ENCODE assay signal across 1 cellular context in the genomic region with DNA sequence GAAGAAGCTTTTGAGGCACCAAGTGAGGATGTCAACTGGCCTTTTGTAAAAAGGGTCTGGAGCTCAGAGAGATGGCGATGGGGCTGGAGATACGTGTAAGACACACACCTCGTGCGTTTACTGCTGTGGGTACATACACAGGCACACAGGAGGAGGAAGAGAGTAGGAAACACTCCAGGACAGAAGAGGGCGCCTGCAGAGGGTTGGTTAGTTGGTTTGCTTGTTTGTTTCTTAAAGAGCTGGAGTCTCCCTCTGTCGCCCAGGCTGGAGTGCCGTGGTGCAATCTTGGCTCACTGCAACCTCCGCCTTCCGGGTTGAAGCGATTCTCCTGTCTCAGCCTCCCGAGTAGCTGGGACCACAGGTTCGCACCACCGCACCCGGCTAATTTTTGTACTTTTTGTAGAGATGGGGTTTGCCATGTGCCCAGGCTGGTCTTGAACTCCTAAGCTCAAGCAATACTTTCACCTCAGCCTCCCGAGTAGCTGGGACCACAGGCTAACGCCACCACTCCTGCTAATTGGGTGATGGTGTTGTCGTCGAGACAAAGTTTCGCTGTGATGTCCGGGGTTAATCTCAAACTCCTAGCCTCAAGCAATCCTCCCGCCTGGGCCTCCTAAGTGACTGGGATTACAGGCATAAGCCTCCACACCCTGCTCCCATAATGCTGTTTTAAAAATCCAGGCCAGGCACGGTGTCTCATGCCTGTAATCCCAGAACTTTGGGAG.
TF ChIP-seq lines count a peak whose summit lies in the region.

No MANE protein-coding gene starts in this region.

TF ChIP-seq in H1, 55 proteins besides CTCF, POLR2A, EP300 and RAD21 (continued from another document):
- TF ChIP-seq, protein P1, sequence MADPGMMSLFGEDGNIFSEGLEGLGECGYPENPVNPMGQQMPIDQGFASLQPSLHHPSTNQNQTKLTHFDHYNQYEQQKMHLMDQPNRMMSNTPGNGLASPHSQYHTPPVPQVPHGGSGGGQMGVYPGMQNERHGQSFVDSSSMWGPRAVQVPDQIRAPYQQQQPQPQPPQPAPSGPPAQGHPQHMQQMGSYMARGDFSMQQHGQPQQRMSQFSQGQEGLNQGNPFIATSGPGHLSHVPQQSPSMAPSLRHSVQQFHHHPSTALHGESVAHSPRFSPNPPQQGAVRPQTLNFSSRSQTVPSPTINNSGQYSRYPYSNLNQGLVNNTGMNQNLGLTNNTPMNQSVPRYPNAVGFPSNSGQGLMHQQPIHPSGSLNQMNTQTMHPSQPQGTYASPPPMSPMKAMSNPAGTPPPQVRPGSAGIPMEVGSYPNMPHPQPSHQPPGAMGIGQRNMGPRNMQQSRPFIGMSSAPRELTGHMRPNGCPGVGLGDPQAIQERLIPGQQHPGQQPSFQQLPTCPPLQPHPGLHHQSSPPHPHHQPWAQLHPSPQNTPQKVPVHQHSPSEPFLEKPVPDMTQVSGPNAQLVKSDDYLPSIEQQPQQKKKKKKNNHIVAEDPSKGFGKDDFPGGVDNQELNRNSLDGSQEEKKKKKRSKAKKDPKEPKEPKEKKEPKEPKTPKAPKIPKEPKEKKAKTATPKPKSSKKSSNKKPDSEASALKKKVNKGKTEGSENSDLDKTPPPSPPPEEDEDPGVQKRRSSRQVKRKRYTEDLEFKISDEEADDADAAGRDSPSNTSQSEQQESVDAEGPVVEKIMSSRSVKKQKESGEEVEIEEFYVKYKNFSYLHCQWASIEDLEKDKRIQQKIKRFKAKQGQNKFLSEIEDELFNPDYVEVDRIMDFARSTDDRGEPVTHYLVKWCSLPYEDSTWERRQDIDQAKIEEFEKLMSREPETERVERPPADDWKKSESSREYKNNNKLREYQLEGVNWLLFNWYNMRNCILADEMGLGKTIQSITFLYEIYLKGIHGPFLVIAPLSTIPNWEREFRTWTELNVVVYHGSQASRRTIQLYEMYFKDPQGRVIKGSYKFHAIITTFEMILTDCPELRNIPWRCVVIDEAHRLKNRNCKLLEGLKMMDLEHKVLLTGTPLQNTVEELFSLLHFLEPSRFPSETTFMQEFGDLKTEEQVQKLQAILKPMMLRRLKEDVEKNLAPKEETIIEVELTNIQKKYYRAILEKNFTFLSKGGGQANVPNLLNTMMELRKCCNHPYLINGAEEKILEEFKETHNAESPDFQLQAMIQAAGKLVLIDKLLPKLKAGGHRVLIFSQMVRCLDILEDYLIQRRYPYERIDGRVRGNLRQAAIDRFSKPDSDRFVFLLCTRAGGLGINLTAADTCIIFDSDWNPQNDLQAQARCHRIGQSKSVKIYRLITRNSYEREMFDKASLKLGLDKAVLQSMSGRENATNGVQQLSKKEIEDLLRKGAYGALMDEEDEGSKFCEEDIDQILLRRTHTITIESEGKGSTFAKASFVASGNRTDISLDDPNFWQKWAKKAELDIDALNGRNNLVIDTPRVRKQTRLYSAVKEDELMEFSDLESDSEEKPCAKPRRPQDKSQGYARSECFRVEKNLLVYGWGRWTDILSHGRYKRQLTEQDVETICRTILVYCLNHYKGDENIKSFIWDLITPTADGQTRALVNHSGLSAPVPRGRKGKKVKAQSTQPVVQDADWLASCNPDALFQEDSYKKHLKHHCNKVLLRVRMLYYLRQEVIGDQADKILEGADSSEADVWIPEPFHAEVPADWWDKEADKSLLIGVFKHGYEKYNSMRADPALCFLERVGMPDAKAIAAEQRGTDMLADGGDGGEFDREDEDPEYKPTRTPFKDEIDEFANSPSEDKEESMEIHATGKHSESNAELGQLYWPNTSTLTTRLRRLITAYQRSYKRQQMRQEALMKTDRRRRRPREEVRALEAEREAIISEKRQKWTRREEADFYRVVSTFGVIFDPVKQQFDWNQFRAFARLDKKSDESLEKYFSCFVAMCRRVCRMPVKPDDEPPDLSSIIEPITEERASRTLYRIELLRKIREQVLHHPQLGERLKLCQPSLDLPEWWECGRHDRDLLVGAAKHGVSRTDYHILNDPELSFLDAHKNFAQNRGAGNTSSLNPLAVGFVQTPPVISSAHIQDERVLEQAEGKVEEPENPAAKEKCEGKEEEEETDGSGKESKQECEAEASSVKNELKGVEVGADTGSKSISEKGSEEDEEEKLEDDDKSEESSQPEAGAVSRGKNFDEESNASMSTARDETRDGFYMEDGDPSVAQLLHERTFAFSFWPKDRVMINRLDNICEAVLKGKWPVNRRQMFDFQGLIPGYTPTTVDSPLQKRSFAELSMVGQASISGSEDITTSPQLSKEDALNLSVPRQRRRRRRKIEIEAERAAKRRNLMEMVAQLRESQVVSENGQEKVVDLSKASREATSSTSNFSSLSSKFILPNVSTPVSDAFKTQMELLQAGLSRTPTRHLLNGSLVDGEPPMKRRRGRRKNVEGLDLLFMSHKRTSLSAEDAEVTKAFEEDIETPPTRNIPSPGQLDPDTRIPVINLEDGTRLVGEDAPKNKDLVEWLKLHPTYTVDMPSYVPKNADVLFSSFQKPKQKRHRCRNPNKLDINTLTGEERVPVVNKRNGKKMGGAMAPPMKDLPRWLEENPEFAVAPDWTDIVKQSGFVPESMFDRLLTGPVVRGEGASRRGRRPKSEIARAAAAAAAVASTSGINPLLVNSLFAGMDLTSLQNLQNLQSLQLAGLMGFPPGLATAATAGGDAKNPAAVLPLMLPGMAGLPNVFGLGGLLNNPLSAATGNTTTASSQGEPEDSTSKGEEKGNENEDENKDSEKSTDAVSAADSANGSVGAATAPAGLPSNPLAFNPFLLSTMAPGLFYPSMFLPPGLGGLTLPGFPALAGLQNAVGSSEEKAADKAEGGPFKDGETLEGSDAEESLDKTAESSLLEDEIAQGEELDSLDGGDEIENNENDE (IDR thresholded peaks at IDR 0.05; ENCODE audit: insufficient replicate concordance, low read length) = no peak
- TF ChIP-seq NANOG (IDR thresholded peaks at IDR 0.05; ENCODE audit: insufficient read depth, low read depth, low read length, poor library complexity, severe bottlenecking) (no peak), SIRT6 (IDR thresholded peaks at IDR 0.05; ENCODE audit: low read length) (no peak)
